ENCODE assay signal across 22 cellular contexts in the genomic region with DNA sequence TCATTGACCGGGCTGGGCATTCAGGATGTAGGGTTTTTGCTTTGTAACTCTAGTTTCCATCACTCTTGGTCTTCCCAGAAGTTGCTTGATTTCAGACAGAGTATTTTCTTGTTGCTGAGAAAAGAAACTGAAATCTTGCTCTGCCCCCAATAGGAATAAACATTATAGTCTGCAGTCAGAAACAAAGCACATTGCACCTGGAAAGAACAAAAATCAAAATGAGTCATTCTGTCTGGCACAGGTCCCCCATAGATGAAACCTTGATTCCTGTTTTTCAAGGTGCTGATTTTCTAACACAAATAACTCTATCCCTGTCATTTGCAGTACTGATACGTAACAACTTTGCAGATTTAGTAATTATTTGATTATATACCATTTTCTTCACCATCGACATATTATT.
"Had no signal": no experiment of that assay in that cellular context is flagged by ENCODE, and none has a peak within 500 bp of the region (broad histone marks: within the 10 kb centered on the region; RNA-seq: fewer than 3 reads in every experiment).

No MANE protein-coding gene starts in this region.

- H3K4me3 ChIP-seq: SJCRH30 had no signal

- H3K27ac ChIP-seq: SJCRH30 had no signal

- H3K9me3 ChIP-seq: SJCRH30 had no signal

- ATAC-seq: HepG2, Panc1, Right ventricle myocardium inferior, SK-N-SH treated with all-trans-retinoic acid at 6 μM for 48 hours had no signal

- H3K4me1 ChIP-seq: SJCRH30 had no signal

- DNase-seq: IMR-90, KG1, MV-4-11, NCI-H1048, NCI-H1105, NCI-H1417, NCI-H1436 treated with DMSO at 0.1 percent for 48 hours, NCI-H1694, NCI-H187 treated with DMSO at 0.1 percent for 48 hours, NCI-H2029 treated with DMSO at 0.1 percent for 48 hours, NCI-H2171 treated with DMSO at 0.1 percent for 48 hours, NCI-H345, NCI-H446 treated with DMSO at 0.1 percent for 48 hours, NCI-H510A treated with DMSO at 0.1 percent for 48 hours, NCI-H526, NCI-H82, SHP77 treated with DMSO at 0.1 percent for 48 hours, SJCRH30 had no signal

- H3K36me3 ChIP-seq: SJCRH30 had no signal

- H3K27me3 ChIP-seq: SJCRH30 had no signal
